In the genomic region with DNA sequence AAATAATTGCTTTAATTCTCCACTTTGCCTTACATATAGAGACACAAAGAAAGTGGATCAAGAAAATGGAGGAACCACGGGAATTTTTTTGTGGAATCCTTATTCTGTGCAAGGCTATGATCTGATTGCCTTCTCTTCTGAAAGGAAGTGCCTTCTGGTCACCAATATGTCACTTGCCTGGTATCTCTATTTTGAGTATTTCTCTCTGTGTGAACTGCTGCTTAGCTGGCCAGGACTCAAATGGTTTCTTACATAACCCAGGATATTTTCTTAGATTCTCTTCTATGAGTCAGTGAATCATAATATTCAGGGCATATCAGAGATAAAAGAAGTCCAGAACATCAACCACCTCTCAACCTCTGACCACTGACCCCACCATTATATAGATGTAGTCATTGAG, we compare ENCODE assay signal across 21 cellular contexts.
A peak's percentile ranks its signal among the peaks of the same experiment; 100 is the strongest.
DNase-seq lines count a peak whose midpoint lies in the region; ATAC-seq and TF ChIP-seq lines count a peak whose summit lies in the region.
"Had no signal": no experiment of that assay in that cellular context is flagged by ENCODE, and none has a peak within 500 bp of the region (broad histone marks: within the 10 kb centered on the region; RNA-seq: fewer than 3 reads in every experiment).

No MANE protein-coding gene starts in this region.

- H3K4me3 ChIP-seq in AG10803 (ENCODE audit: low read length) (no peak overlapping the region), brain microvascular endothelial cell (ENCODE audit: low read depth, low read length) (no peak overlapping the region), GM23338 (no peak overlapping the region), spleen (no peak overlapping the region)
- H3K4me3 ChIP-seq: smooth muscle cell had no signal

- H3K9me2 ChIP-seq in GM23338 (ENCODE audit: insufficient read depth): no peaks in the 10 kb centered on the region

- no peaks in the 10 kb centered on the region for H3K4me1 Mint-ChIP-seq in GM23338
- H3K4me1 Mint-ChIP-seq: IgD-negative memory B cell had no signal

- ATAC-seq in GM23338 (no peak), GM21423 (IDR thresholded peaks at IDR 0.05; ENCODE audit: unreplicated experiment) (no peak)
- ATAC-seq: HCT116 had no signal

- no peak overlapping the region for H2AFZ ChIP-seq in GM23338

- WGBS in spleen, 5 donors: 54 to 80% (median 73%) methylated on average over 1 of the region's 1 CpG

- DNase-seq in AG10803 (ENCODE audit: low read depth) (peak; percentile 8), NCI-H1694 (lab: John Stamatoyannopoulos, UW) (peak; percentile 80), brain microvascular endothelial cell (peak; percentile 54), iris pigment epithelial cell (ENCODE audit: low read depth) (peak; percentile 39), GM23338 (ENCODE audit: low spot score) (no peak), spleen (no peak), DMS153 (lab: John Stamatoyannopoulos, UW) (no peak)
- DNase-seq: activated CD4-positive, alpha-beta T cell treated with anti-CD3 and anti-CD28 coated beads for 1 hour; activated naive CD4-positive, alpha-beta T cell; activated T-cell treated with anti-CD3 and anti-CD28 coated beads, Interleukin-2, amount 50 U/mL, for 1 hour; amniotic stem cell; DMS53; mesendoderm; NCI-H1105; NCI-H2081 treated with DMSO at 0.1 percent for 48 hours; SHP77; T-helper 1 cell had no signal

- no peak overlapping the region for H3K27ac Mint-ChIP-seq in GM23338
- H3K27ac Mint-ChIP-seq: IgD-negative memory B cell had no signal

- in situ Hi-C loops in brain microvascular endothelial cell (cut with HindIII; ENCODE audit: low pct_ligation_motif_present, low sequenced_read_pairs): no loop called here

- no peak overlapping the region for H3K4me3 Mint-ChIP-seq in GM23338
- H3K4me3 Mint-ChIP-seq: IgD-negative memory B cell had no signal

- H3K79me2 ChIP-seq in GM23338 (replicated peaks; ENCODE audit: insufficient read depth): no peaks in the 10 kb centered on the region

- H3K27me3 ChIP-seq in brain microvascular endothelial cell (replicated peaks) (no peaks in the 10 kb centered on the region), GM23338 (ENCODE audit: insufficient read depth) (no peaks in the 10 kb centered on the region), spleen (replicated peaks in 1 of 7) (no peaks in the 10 kb centered on the region)

- H3K27ac ChIP-seq in brain microvascular endothelial cell (no peak overlapping the region), GM23338 (ENCODE audit: low read depth) (no peak overlapping the region), spleen (no peak overlapping the region)

- no peaks in the 10 kb centered on the region for H3K27me3 Mint-ChIP-seq in GM23338 (ENCODE audit: insufficient read depth, low read depth, poor library complexity)
- H3K27me3 Mint-ChIP-seq: IgD-negative memory B cell had no signal

- TF ChIP-seq CTCF in AG10803 (conservative IDR thresholded peaks at IDR 0.05; ENCODE audit: low read length) (no peak), brain microvascular endothelial cell (IDR thresholded peaks at IDR 0.05; ENCODE audit: low read depth, low read length, missing control alignments) (no peak), GM23338 (conservative IDR thresholded peaks at IDR 0.05; ENCODE audit: low read depth in 2 of 2) (no peak), spleen (IDR thresholded peaks at IDR 0.05 in 8 of 11, conservative IDR thresholded peaks at IDR 0.05 in 3 of 11) (no peak)

- H3K9me3 ChIP-seq in spleen: peaks cover 0 to 15% (median 6%) of the 10 kb centered on the region in 8 donors

- no peaks in the 10 kb centered on the region for H4K20me1 ChIP-seq in GM23338 (replicated peaks; ENCODE audit: insufficient read depth)

- H3F3A ChIP-seq in GM23338 (replicated peaks; ENCODE audit: low read depth): no peaks in the 10 kb centered on the region

- intact Hi-C loops in spleen (cut with DNase I; ENCODE audit: low total_unique reads): loop anchor here (5.0 kb wide), 1 partner anchor 792 kb away; no protein-coding TSS in a partner anchor

- no peak for TF ChIP-seq POLR2A in spleen (IDR thresholded peaks at IDR 0.05)

- H3K9me3 Mint-ChIP-seq in GM23338: peaks cover 5% of the 10 kb centered on the region; the same call in 1 of the 3 replicates

- H3K36me3 ChIP-seq in brain microvascular endothelial cell (replicated peaks) (no peaks in the 10 kb centered on the region), GM23338 (ENCODE audit: insufficient read depth) (no peaks in the 10 kb centered on the region), spleen (no peaks in the 10 kb centered on the region)

- H3K4me2 ChIP-seq in GM23338: no peak overlapping the region
- H3K4me2 ChIP-seq: smooth muscle cell had no signal

- H3K4me1 ChIP-seq in GM23338 (ENCODE audit: insufficient read depth) (no peaks in the 10 kb centered on the region), spleen (no peaks in the 10 kb centered on the region)

- H3K36me3 Mint-ChIP-seq in GM23338 (ENCODE audit: low read depth): no peaks in the 10 kb centered on the region
- H3K36me3 Mint-ChIP-seq: IgD-negative memory B cell had no signal

TF ChIP-seq in GM23338, 12 proteins besides CTCF, POLR2A, EP300 and RAD21:
- TF ChIP-seq ZNF331 (CRISPR knock-in tag; IDR thresholded peaks at IDR 0.05; ENCODE audit: low read depth): no peak
- no peak for TF ChIP-seq ZNF114 (CRISPR knock-in tag; IDR thresholded peaks at IDR 0.05)
- TF ChIP-seq, protein P1, sequence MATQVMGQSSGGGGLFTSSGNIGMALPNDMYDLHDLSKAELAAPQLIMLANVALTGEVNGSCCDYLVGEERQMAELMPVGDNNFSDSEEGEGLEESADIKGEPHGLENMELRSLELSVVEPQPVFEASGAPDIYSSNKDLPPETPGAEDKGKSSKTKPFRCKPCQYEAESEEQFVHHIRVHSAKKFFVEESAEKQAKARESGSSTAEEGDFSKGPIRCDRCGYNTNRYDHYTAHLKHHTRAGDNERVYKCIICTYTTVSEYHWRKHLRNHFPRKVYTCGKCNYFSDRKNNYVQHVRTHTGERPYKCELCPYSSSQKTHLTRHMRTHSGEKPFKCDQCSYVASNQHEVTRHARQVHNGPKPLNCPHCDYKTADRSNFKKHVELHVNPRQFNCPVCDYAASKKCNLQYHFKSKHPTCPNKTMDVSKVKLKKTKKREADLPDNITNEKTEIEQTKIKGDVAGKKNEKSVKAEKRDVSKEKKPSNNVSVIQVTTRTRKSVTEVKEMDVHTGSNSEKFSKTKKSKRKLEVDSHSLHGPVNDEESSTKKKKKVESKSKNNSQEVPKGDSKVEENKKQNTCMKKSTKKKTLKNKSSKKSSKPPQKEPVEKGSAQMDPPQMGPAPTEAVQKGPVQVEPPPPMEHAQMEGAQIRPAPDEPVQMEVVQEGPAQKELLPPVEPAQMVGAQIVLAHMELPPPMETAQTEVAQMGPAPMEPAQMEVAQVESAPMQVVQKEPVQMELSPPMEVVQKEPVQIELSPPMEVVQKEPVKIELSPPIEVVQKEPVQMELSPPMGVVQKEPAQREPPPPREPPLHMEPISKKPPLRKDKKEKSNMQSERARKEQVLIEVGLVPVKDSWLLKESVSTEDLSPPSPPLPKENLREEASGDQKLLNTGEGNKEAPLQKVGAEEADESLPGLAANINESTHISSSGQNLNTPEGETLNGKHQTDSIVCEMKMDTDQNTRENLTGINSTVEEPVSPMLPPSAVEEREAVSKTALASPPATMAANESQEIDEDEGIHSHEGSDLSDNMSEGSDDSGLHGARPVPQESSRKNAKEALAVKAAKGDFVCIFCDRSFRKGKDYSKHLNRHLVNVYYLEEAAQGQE (IDR thresholded peaks at IDR 0.05; ENCODE audit: unreplicated experiment): no peak
- TF ChIP-seq STAT1 (IDR thresholded peaks at IDR 0.05; ENCODE audit: unreplicated experiment): no peak

Comparison
In these comparisons a context has a peak if more than half of its experiments do, and no peak if none do; other contexts are left out.
1. DNase-seq: peak in AG10803 (single experiment), NCI-H1694 (single experiment), brain microvascular endothelial cell (single experiment) and iris pigment epithelial cell (single experiment); none in GM23338 (single experiment), spleen (single experiment) and DMS153 (single experiment).